Comparison of ENCODE assay signal across 8 cellular contexts in the genomic region with DNA sequence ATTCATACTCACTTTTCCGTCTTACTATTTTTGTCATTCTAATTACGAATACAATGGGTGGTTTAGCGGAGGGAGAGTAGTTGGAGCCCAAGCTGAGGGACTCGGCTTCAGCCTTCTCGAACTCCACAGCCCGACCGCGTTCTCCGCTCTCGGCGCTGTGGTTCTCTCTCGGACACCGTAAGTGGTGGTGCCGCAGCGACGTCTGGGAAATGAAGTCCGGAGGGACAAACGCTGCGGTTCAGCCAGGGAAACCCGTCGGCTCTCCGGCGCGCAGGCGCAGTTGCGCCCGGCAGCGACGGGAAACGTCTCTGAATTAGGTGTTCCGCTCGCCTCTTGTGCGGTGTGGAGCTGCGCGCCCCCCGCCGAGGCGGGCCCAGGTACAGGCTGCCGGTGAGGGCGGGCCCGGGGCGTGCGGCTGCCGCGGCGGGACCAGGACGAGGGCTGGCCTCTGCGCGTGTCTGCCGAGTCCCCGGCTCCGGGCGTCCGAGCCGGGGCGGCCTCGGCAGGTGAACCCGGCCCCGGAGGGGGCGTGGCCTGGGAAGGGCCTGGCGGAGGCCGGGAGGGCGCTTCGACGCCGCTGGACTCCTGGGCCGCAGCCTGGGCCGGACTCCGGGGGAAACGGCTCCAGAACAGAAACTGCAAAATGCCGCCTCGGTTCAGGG. TPM values are rescaled to one million over a fixed set of nuclear protein-coding genes. Genes with fewer than 3 reads are reported as not detected.
DNase-seq lines count a peak whose midpoint lies in the region; ATAC-seq, FAIRE-seq and TF ChIP-seq lines count a peak whose summit lies in the region.

TSS of gene ZNF879 (plus strand) at position 277 of the 662 bp plus-strand sequence. CDS start 1,201 bp downstream, outside the sequence.

- POLR2A ChIA-PET in WTC11 (lab: Charles Lee): interaction anchor here (1.2 kb wide), 1 partner anchor 11 kb away, joined by 5 read pairs; no protein-coding TSS in a partner anchor

- no peaks in the 10 kb centered on the region; the same call in 1 of the 2 replicates for H3K27me3 Mint-ChIP-seq in WTC11 (ENCODE audit: low read depth)

- peak within 1 kb of the TSS; percentile 94 for H3K27ac Mint-ChIP-seq in WTC11

- CTCF ChIA-PET in WTC11 (lab: Charles Lee): interaction anchor here (0.6 to 0.9 kb wide), 2 partner anchors 120 to 293 kb away, joined by 3 read pairs; partner anchors contain the start of gene ZNF354A

- ATAC-seq in HG02588 (IDR thresholded peaks at IDR 0.05; ENCODE audit: unreplicated experiment): peak; percentile 70
- peak; percentile 95 for ATAC-seq in WTC11
- ATAC-seq in GM18511 (IDR thresholded peaks at IDR 0.05; ENCODE audit: unreplicated experiment): no peak

- H3K4me3 ChIP-seq in bronchial epithelial cell (ENCODE audit: low read depth, low read length) (peak within 1 kb of the TSS; percentile 50), iPS-18c (ENCODE audit: insufficient read depth, low read depth, low read length) (peak within 1 kb of the TSS; percentile 74), skeletal muscle cell (ENCODE audit: low read depth, low read length) (peak within 1 kb of the TSS; percentile 65)

- no peak for FAIRE-seq in bronchial epithelial cell (lab: Jason Lieb, UNC)

- 0 out of 2 replicates have a peak, but pooled peaks cover 8% of the 10 kb centered on the region for H3K4me1 Mint-ChIP-seq in WTC11

- H3K9me3 Mint-ChIP-seq in WTC11: peaks cover 28% of the 10 kb centered on the region

- H3K9me3 ChIP-seq in iPS-18c (ENCODE audit: control insufficient read depth, insufficient read depth, low read length): peaks cover 12% of the 10 kb centered on the region

- peaks cover 9% of the 10 kb centered on the region for H3K36me3 ChIP-seq in bronchial epithelial cell (ENCODE audit: control insufficient read depth, insufficient read depth, low read length)

- DNase-seq in DMS153 treated with DMSO at 0.1 percent for 48 hours (lab: John Stamatoyannopoulos, UW; ENCODE audit: unreplicated experiment) (peak; percentile 34), NCI-H2029 (lab: John Stamatoyannopoulos, UW) (peak; percentile 90), WTC11 (ENCODE audit: low spot score) (peak; percentile 96), bronchial epithelial cell (ENCODE audit: low read depth) (peak; percentile 87), skeletal muscle cell (ENCODE audit: low read depth) (peak; percentile 81)

- peak within 1 kb of the TSS; percentile 97 for H3K4me3 Mint-ChIP-seq in WTC11

- H3K27me3 ChIP-seq in bronchial epithelial cell (ENCODE audit: control insufficient read depth, insufficient read depth, low read length): no peaks in the 10 kb centered on the region

- H3K36me3 Mint-ChIP-seq in WTC11: peaks cover 34% of the 10 kb centered on the region

- TF ChIP-seq CTCF in WTC11 (IDR thresholded peaks at IDR 0.05) (no peak), bronchial epithelial cell (IDR thresholded peaks at IDR 0.05; ENCODE audit: insufficient read depth, low read length, severe bottlenecking) (no peak)

TF ChIP-seq in WTC11, 78 proteins besides CTCF, POLR2A, EP300 and RAD21 (continues in another document):
- TF ChIP-seq NFYB (CRISPR knock-in tag; conservative IDR thresholded peaks at IDR 0.05; ENCODE audit: low read depth) (peak; percentile 4; the same call in 1 of the 2 replicates), SMAD4 (CRISPR knock-in tag; IDR thresholded peaks at IDR 0.05) (0 out of 2 replicates have a peak, but pooled peaks have one; percentile 34), ETV6 (CRISPR knock-in tag; IDR thresholded peaks at IDR 0.05) (0 out of 2 replicates have a peak, but pooled peaks have one; percentile 40), HMGXB4 (CRISPR knock-in tag; IDR thresholded peaks at IDR 0.05) (peak; percentile 61; the same call in 1 of the 2 replicates), ESRRA (CRISPR knock-in tag; IDR thresholded peaks at IDR 0.05; ENCODE audit: borderline replicate concordance) (0 out of 2 replicates have a peak, but pooled peaks have one; percentile 60), ZNF396 (CRISPR knock-in tag; IDR thresholded peaks at IDR 0.05; ENCODE audit: borderline replicate concordance) (no peak), GABPB1 (CRISPR knock-in tag; IDR thresholded peaks at IDR 0.05) (0 out of 2 replicates have a peak, but pooled peaks have one; percentile 12), PREB (CRISPR knock-in tag; IDR thresholded peaks at IDR 0.05; ENCODE audit: borderline replicate concordance) (no peak), RELA (CRISPR knock-in tag; IDR thresholded peaks at IDR 0.05; ENCODE audit: borderline replicate concordance) (0 out of 2 replicates have a peak, but pooled peaks have one; percentile 35), MXD4 (CRISPR knock-in tag; IDR thresholded peaks at IDR 0.05; ENCODE audit: borderline replicate concordance) (no peak), FOXP1 (CRISPR knock-in tag; IDR thresholded peaks at IDR 0.05; ENCODE audit: borderline replicate concordance) (peak; percentile 84; the same call in 1 of the 2 replicates), SP1 (CRISPR knock-in tag; conservative IDR thresholded peaks at IDR 0.05) (peak; percentile 65), TEAD4 (CRISPR knock-in tag; IDR thresholded peaks at IDR 0.05) (no peak), OVOL2 (CRISPR knock-in tag; IDR thresholded peaks at IDR 0.05; ENCODE audit: borderline replicate concordance) (no peak), MAX (CRISPR knock-in tag; IDR thresholded peaks at IDR 0.05) (peak; percentile 73), E2F5 (CRISPR knock-in tag; IDR thresholded peaks at IDR 0.05) (0 out of 2 replicates have a peak, but pooled peaks have one; percentile 76), CBFB (CRISPR knock-in tag; IDR thresholded peaks at IDR 0.05; ENCODE audit: low read depth) (0 out of 2 replicates have a peak, but pooled peaks have one; percentile 69), TEAD1 (CRISPR knock-in tag; IDR thresholded peaks at IDR 0.05) (peak; percentile 75; the same call in 1 of the 2 replicates), CREM (CRISPR knock-in tag; IDR thresholded peaks at IDR 0.05) (0 out of 2 replicates have a peak, but pooled peaks have one; percentile 54)
- TF ChIP-seq, protein P1, sequence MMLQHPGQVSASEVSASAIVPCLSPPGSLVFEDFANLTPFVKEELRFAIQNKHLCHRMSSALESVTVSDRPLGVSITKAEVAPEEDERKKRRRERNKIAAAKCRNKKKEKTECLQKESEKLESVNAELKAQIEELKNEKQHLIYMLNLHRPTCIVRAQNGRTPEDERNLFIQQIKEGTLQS (CRISPR knock-in tag; conservative IDR thresholded peaks at IDR 0.05): no peak
- TF ChIP-seq, protein P2, sequence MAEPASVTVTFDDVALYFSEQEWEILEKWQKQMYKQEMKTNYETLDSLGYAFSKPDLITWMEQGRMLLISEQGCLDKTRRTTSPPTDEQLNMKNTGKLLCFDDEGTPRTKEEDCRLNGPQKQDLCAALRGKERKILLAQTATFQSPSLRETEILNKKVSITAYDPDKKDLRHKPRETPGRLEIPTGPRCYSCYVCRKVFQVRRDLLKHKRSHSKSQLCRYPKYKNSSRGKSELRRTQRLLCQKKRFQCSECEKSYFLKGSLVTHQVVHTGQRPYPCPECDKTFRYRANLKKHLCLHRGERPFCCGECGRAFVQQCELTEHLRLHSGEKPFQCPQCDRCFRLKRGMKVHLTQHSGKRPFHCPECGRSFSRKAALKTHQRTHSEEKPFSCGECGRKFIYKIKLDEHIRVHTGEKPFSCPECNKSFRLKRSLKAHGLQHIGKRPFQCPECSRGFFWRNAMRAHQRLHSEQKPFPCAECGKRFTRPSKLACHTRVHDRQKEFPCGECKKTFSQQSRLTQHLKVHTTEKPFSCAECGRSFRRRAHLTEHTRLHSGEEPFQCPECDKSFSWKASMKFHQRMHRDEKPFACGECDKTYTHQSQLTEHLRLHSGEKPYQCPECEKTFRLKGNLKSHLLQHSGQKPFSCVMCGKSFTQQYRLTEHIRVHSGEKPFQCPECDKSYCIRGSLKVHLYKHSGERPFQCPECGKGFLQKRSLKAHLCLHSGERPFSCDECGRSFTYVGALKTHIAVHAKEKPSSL (CRISPR knock-in tag; conservative IDR thresholded peaks at IDR 0.05): no peak

RNA-seq across cellular contexts. Expression of gene ZNF879, which starts in this region (rescaled TPM):
- total RNA-seq in WTC11 (2021) (4.7 to 5.8 TPM (median 5.2 TPM) in 3 replicates), bronchial epithelial cell (3.4 and 6.7 TPM in 2 replicates)

Comparison
In these comparisons a context has a peak if more than half of its experiments do, and no peak if none do; other contexts are left out.
1. DNase-seq: peak in every context shown above with its lines; median percentile 96 in WTC11; 90 in NCI-H2029; 87 in bronchial epithelial cell; 81 in skeletal muscle cell; 34 in DMS153 treated with DMSO at 0.1 percent for 48 hours.